In the genomic region with DNA sequence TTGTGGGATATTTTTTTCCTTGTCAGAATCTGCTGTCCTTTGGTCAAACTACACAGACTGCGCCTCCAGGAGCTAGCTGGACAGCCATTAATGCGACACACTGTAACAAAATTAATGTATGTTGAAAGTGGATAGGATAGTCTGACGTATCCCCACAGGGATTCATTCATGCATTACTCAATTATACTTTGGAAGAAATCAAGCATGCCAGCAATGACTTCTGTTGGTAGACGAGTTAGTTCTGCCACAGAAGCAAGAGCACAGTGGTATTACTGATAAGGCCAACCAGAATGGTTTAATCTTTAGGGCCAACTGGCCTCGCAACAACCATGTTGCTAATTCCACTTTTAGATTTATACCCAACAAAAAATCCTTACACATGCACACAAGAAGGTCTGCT, we compare ENCODE assay signal across 16 cellular contexts.
DNase-seq lines count a peak whose midpoint lies in the region; ATAC-seq and TF ChIP-seq lines count a peak whose summit lies in the region.
"Had no signal": no experiment of that assay in that cellular context is flagged by ENCODE, and none has a peak within 500 bp of the region (broad histone marks: within the 10 kb centered on the region; RNA-seq: fewer than 3 reads in every experiment).

No MANE protein-coding gene starts in this region.

- no peak overlapping the region for H3K27ac Mint-ChIP-seq in stimulated activated memory B cell treated with anti-CD40 and anti-IgM and Interleukin-4, amounts not matched to agents 10 μg/mL and 1 μg/mL and 100 μg/mL, for 72 hours

- peak; percentile 30 for DNase-seq in NCI-H2171 treated with DMSO at 0.1 percent for 48 hours (lab: John Stamatoyannopoulos, UW)
- no peak for DNase-seq in NCI-H2171 (lab: John Stamatoyannopoulos, UW)
- peak; percentile 55 for DNase-seq in glomerular visceral epithelial cell (ENCODE audit: extremely low spot score)
- DNase-seq in activated T-cell treated with anti-CD3 and anti-CD28 coated beads, Interleukin-2, amount 50 U/mL, for 4 hours: no peak
- no peak for DNase-seq in NCI-H1694 (lab: John Stamatoyannopoulos, UW)
- DNase-seq: 8988T, DMS 273 treated with DMSO at 0.1 percent for 48 hours, NCI-H1048, NCI-H1436 treated with DMSO at 0.1 percent for 48 hours, NCI-H2081 treated with DMSO at 0.1 percent for 48 hours, NCI-H526 treated with DMSO at 0.1 percent for 48 hours, RPMI8226, SIG-M5 had no signal

- H3K4me1 Mint-ChIP-seq in activated T-cell treated with anti-CD3 and anti-CD28 coated beads, Interleukin-2, amount 50 U/mL, for 4 hours (ENCODE audit: low read depth): peaks cover 8% of the 10 kb centered on the region
- peaks cover 6% of the 10 kb centered on the region for H3K4me1 Mint-ChIP-seq in stimulated activated memory B cell treated with anti-CD40 and anti-IgM and Interleukin-4, amounts not matched to agents 10 μg/mL and 1 μg/mL and 100 μg/mL, for 72 hours

- no peak overlapping the region for H3K4me3 Mint-ChIP-seq in activated T-cell treated with anti-CD3 and anti-CD28 coated beads, Interleukin-2, amount 50 U/mL, for 4 hours
- no peak overlapping the region for H3K4me3 Mint-ChIP-seq in stimulated activated memory B cell treated with anti-CD40 and anti-IgM and Interleukin-4, amounts not matched to agents 10 μg/mL and 1 μg/mL and 100 μg/mL, for 72 hours

- no peaks in the 10 kb centered on the region for H3K9me3 Mint-ChIP-seq in activated T-cell treated with anti-CD3 and anti-CD28 coated beads, Interleukin-2, amount 50 U/mL, for 4 hours
- no peaks in the 10 kb centered on the region for H3K9me3 Mint-ChIP-seq in stimulated activated memory B cell treated with anti-CD40 and anti-IgM and Interleukin-4, amounts not matched to agents 10 μg/mL and 1 μg/mL and 100 μg/mL, for 72 hours

- H3K36me3 Mint-ChIP-seq in activated T-cell treated with anti-CD3 and anti-CD28 coated beads, Interleukin-2, amount 50 U/mL, for 4 hours (ENCODE audit: insufficient read depth): peaks cover 39% of the 10 kb centered on the region
- peaks cover 58% of the 10 kb centered on the region for H3K36me3 Mint-ChIP-seq in stimulated activated memory B cell treated with anti-CD40 and anti-IgM and Interleukin-4, amounts not matched to agents 10 μg/mL and 1 μg/mL and 100 μg/mL, for 72 hours

- H3K27me3 Mint-ChIP-seq in activated T-cell treated with anti-CD3 and anti-CD28 coated beads, Interleukin-2, amount 50 U/mL, for 4 hours (ENCODE audit: low read depth): no peaks in the 10 kb centered on the region
- no peaks in the 10 kb centered on the region for H3K27me3 Mint-ChIP-seq in stimulated activated memory B cell treated with anti-CD40 and anti-IgM and Interleukin-4, amounts not matched to agents 10 μg/mL and 1 μg/mL and 100 μg/mL, for 72 hours

- ATAC-seq in SK-N-SH treated with all-trans-retinoic acid at 6 μM for 48 hours (peak; percentile 29; the same call in 1 of the 3 replicates), HG02852 (IDR thresholded peaks at IDR 0.05; ENCODE audit: unreplicated experiment) (no peak)
- no peak for ATAC-seq in activated T-cell treated with anti-CD3 and anti-CD28 coated beads, Interleukin-2, amount 50 U/mL, for 4 hours
- no peak for ATAC-seq in stimulated activated memory B cell treated with anti-CD40 and anti-IgM and Interleukin-4, amounts not matched to agents 10 μg/mL and 1 μg/mL and 100 μg/mL, for 72 hours

TF ChIP-seq in SK-N-SH treated with all-trans-retinoic acid at 6 μM for 48 hours, 23 proteins besides CTCF, POLR2A, EP300 and RAD21:
- TF ChIP-seq, protein P1, sequence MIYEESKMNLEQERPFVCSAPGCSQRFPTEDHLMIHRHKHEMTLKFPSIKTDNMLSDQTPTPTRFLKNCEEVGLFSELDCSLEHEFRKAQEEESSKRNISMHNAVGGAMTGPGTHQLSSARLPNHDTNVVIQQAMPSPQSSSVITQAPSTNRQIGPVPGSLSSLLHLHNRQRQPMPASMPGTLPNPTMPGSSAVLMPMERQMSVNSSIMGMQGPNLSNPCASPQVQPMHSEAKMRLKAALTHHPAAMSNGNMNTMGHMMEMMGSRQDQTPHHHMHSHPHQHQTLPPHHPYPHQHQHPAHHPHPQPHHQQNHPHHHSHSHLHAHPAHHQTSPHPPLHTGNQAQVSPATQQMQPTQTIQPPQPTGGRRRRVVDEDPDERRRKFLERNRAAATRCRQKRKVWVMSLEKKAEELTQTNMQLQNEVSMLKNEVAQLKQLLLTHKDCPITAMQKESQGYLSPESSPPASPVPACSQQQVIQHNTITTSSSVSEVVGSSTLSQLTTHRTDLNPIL (CRISPR knock-in tag; IDR thresholded peaks at IDR 0.05; ENCODE audit: low read depth): no peak
- TF ChIP-seq ARNTL (CRISPR knock-in tag; IDR thresholded peaks at IDR 0.05; ENCODE audit: borderline replicate concordance, low read depth) (no peak), ISL1 (CRISPR knock-in tag; IDR thresholded peaks at IDR 0.05) (no peak), TCF4 (CRISPR knock-in tag; IDR thresholded peaks at IDR 0.05; ENCODE audit: borderline replicate concordance) (no peak), ZNF565 (CRISPR knock-in tag; conservative IDR thresholded peaks at IDR 0.05; ENCODE audit: low read depth) (no peak), ZNF70 (CRISPR knock-in tag; IDR thresholded peaks at IDR 0.05) (no peak; the same call in 1 of the 2 replicates), OSR1 (CRISPR knock-in tag; IDR thresholded peaks at IDR 0.05) (no peak), GLIS3 (CRISPR knock-in tag; IDR thresholded peaks at IDR 0.05) (no peak)
- TF ChIP-seq, protein P2, sequence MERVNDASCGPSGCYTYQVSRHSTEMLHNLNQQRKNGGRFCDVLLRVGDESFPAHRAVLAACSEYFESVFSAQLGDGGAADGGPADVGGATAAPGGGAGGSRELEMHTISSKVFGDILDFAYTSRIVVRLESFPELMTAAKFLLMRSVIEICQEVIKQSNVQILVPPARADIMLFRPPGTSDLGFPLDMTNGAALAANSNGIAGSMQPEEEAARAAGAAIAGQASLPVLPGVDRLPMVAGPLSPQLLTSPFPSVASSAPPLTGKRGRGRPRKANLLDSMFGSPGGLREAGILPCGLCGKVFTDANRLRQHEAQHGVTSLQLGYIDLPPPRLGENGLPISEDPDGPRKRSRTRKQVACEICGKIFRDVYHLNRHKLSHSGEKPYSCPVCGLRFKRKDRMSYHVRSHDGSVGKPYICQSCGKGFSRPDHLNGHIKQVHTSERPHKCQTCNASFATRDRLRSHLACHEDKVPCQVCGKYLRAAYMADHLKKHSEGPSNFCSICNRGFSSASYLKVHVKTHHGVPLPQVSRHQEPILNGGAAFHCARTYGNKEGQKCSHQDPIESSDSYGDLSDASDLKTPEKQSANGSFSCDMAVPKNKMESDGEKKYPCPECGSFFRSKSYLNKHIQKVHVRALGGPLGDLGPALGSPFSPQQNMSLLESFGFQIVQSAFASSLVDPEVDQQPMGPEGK (CRISPR knock-in tag; IDR thresholded peaks at IDR 0.05; ENCODE audit: borderline replicate concordance): no peak

Comparison
In these comparisons a context has a peak if more than half of its experiments do, and no peak if none do; other contexts are left out.
1. DNase-seq: peak in NCI-H2171 treated with DMSO at 0.1 percent for 48 hours (single experiment) and glomerular visceral epithelial cell (single experiment); none in NCI-H2171 (single experiment), activated T-cell treated with anti-CD3 and anti-CD28 coated beads, Interleukin-2, amount 50 U/mL, for 4 hours (single experiment) and NCI-H1694 (single experiment).